9 cellular contexts compared by ENCODE assay signal in the genomic region with DNA sequence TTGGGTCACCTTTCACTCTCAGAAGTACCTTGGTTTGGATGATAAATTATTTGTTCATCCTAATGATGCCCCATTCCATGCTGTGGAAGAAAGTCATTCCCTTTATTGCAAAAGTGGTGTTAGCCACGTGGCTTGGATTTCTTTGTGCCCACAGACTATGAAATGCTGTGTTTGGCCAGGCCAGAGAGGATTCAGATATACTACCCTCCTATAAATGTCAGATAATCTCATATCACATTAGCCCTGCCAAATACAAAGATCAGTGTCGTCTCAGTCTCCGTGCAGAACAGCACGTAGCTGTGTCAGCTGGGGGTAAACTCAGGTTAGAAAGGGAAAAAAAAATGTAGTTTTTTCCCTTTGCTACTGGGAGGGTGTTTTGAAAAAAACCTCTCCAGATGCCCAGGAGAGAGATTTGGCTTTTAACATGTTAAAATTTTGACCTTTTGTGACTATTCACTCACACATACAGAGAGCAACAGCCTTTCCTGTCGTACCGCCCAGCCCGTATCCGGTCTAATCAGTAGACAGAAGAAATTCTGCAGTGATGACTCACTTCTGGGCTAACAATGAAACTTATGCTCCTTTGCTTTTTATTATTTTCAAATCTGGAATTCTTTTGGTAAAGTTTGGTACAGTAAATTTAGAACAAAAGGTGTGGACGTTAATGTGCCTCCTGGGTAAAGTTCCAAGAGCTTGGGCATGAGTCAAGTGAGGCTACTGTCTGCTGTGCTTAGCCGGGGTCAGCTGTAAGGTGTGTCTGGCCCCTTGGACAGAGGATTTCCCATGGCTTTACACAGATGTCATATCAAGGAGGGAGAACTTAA. TPM values are rescaled to one million over a fixed set of nuclear protein-coding genes. Genes with fewer than 3 reads are reported as not detected.
A peak's percentile ranks its signal among the peaks of the same experiment; 100 is the strongest.
DNase-seq lines count a peak whose midpoint lies in the region; ATAC-seq, FAIRE-seq and TF ChIP-seq lines count a peak whose summit lies in the region.
"Had no signal": no experiment of that assay in that cellular context is flagged by ENCODE, and none has a peak within 500 bp of the region (broad histone marks: within the 10 kb centered on the region; RNA-seq: fewer than 3 reads in every experiment).

No MANE protein-coding gene starts in this region.

- H3K36me3 ChIP-seq in body of pancreas (replicated peaks in 1 of 2; ENCODE audit: insufficient read depth in 1 of 2, low read depth in 2 of 2) (no peaks in the 10 kb centered on the region), kidney epithelial cell (ENCODE audit: control insufficient read depth, insufficient read depth, low read length) (no peaks in the 10 kb centered on the region), thyroid gland (no peaks in the 10 kb centered on the region), testis (ENCODE audit: low read depth, missing control alignments) (no peaks in the 10 kb centered on the region)

- 17 to 20% methylated on average over 10 of the region's 10 CpGs for WGBS in body of pancreas, 2 donors
- 54 to 57% methylated on average over 10 of the region's 10 CpGs for WGBS in thyroid gland, 2 donors
- WGBS in testis, 2 donors: 30 to 33% methylated on average over 10 of the region's 10 CpGs

- no peaks in the 10 kb centered on the region for H3K36me3 Mint-ChIP-seq in activated CD8-positive, alpha-beta memory T cell treated with anti-CD3 and anti-CD28 coated beads, Interleukin-2, amount 10 ng/mL, durations not matched to agents 7 days and 5 days
- H3K36me3 Mint-ChIP-seq in activated T-helper 1 cell treated with anti-CD3 and anti-CD28 coated beads, Interleukin-12 subunit alpha, Interleukin-12 subunit beta, Interleukin-2, Interleukin-4 antibody, amounts not matched to agents 30 ng/mL and 10 ng/mL and 1 ng/mL, durations not matched to agents 14 hours and 24 hours and 36 hours (ENCODE audit: low read depth): no peaks in the 10 kb centered on the region

- no peak for TF ChIP-seq POLR2A in body of pancreas (IDR thresholded peaks at IDR 0.05)
- TF ChIP-seq POLR2A in thyroid gland (IDR thresholded peaks at IDR 0.05): no peak
- no peak for TF ChIP-seq POLR2A in testis (IDR thresholded peaks at IDR 0.05)

- H3K9me3 ChIP-seq in body of pancreas: no peaks in the 10 kb centered on the region
- no peaks in the 10 kb centered on the region for H3K9me3 ChIP-seq in thyroid gland
- H3K9me3 ChIP-seq in testis: no peaks in the 10 kb centered on the region

- peak overlapping the region; percentile 10 to 74 (median 35) for H3K27ac ChIP-seq in body of pancreas
- H3K27ac ChIP-seq in thyroid gland: peak overlapping the region in 1 of 3 donors; percentile 6
- no peak overlapping the region for H3K27ac ChIP-seq in testis

- peak; percentile 55 for FAIRE-seq in HTR-8/SVneo (lab: Jason Lieb, UNC)

- H3K4me3 ChIP-seq in body of pancreas (no peak overlapping the region), kidney epithelial cell (ENCODE audit: low read depth, low read length) (no peak overlapping the region), thyroid gland (replicated peaks in 1 of 3) (no peak overlapping the region), testis (no peak overlapping the region)

- no peak for DNase-seq in activated CD8-positive, alpha-beta memory T cell treated with anti-CD3 and anti-CD28 coated beads, Interleukin-2, amount 10 ng/mL, durations not matched to agents 7 days and 5 days
- DNase-seq in activated CD8-positive, alpha-beta memory T cell treated with anti-CD3 and anti-CD28 coated beads, Interleukin-2, amount 50 U/mL, for 48 hours: no peak
- DNase-seq in HTR-8/SVneo (ENCODE audit: insufficient read length, low spot score) (peak; percentile 54), body of pancreas (peak; percentile 25 to 50 (median 48)), kidney epithelial cell (ENCODE audit: low read depth) (peak; percentile 79), thyroid gland (peak; percentile 20 to 35), testis (no peak)
- DNase-seq in activated T-helper 1 cell treated with anti-CD3 and anti-CD28 coated beads, Interleukin-12 subunit alpha, Interleukin-12 subunit beta, Interleukin-2, Interleukin-4 antibody, amounts not matched to agents 30 ng/mL and 10 ng/mL and 1 ng/mL, durations not matched to agents 14 hours and 24 hours and 36 hours (ENCODE audit: low spot score): no peak
- DNase-seq: DND-41 had no signal

- H3K4me1 ChIP-seq in body of pancreas (peaks cover 5% of the 10 kb centered on the region), thyroid gland (no peaks in the 10 kb centered on the region), testis (no peaks in the 10 kb centered on the region)

- peaks cover 6% of the 10 kb centered on the region for H3K27me3 Mint-ChIP-seq in activated CD8-positive, alpha-beta memory T cell treated with anti-CD3 and anti-CD28 coated beads, Interleukin-2, amount 10 ng/mL, durations not matched to agents 7 days and 5 days
- H3K27me3 Mint-ChIP-seq in activated T-helper 1 cell treated with anti-CD3 and anti-CD28 coated beads, Interleukin-12 subunit alpha, Interleukin-12 subunit beta, Interleukin-2, Interleukin-4 antibody, amounts not matched to agents 30 ng/mL and 10 ng/mL and 1 ng/mL, durations not matched to agents 14 hours and 24 hours and 36 hours (ENCODE audit: insufficient read depth): no peaks in the 10 kb centered on the region

- no peak overlapping the region for H3K27ac Mint-ChIP-seq in activated CD8-positive, alpha-beta memory T cell treated with anti-CD3 and anti-CD28 coated beads, Interleukin-2, amount 10 ng/mL, durations not matched to agents 7 days and 5 days
- H3K27ac Mint-ChIP-seq in activated T-helper 1 cell treated with anti-CD3 and anti-CD28 coated beads, Interleukin-12 subunit alpha, Interleukin-12 subunit beta, Interleukin-2, Interleukin-4 antibody, amounts not matched to agents 30 ng/mL and 10 ng/mL and 1 ng/mL, durations not matched to agents 14 hours and 24 hours and 36 hours: no peak overlapping the region

- TF ChIP-seq CTCF in body of pancreas (IDR thresholded peaks at IDR 0.05) (no peak), kidney epithelial cell (IDR thresholded peaks at IDR 0.05; ENCODE audit: insufficient read depth, low read length, poor library complexity, severe bottlenecking) (no peak), thyroid gland (IDR thresholded peaks at IDR 0.05) (no peak), testis (IDR thresholded peaks at IDR 0.05) (no peak)

- ATAC-seq in activated CD8-positive, alpha-beta memory T cell treated with anti-CD3 and anti-CD28 coated beads, Interleukin-2, amount 10 ng/mL, durations not matched to agents 7 days and 5 days: peak; percentile 49
- peak; percentile 92 for ATAC-seq in body of pancreas

- H3K27me3 ChIP-seq in body of pancreas: no peaks in the 10 kb centered on the region
- H3K27me3 ChIP-seq in kidney epithelial cell (ENCODE audit: control insufficient read depth, insufficient read depth, low read length): no peaks in the 10 kb centered on the region
- no peaks in the 10 kb centered on the region for H3K27me3 ChIP-seq in thyroid gland
- H3K27me3 ChIP-seq in testis: no peaks in the 10 kb centered on the region

- H3K4me3 Mint-ChIP-seq in activated CD8-positive, alpha-beta memory T cell treated with anti-CD3 and anti-CD28 coated beads, Interleukin-2, amount 10 ng/mL, durations not matched to agents 7 days and 5 days: no peak overlapping the region
- no peak overlapping the region for H3K4me3 Mint-ChIP-seq in activated T-helper 1 cell treated with anti-CD3 and anti-CD28 coated beads, Interleukin-12 subunit alpha, Interleukin-12 subunit beta, Interleukin-2, Interleukin-4 antibody, amounts not matched to agents 30 ng/mL and 10 ng/mL and 1 ng/mL, durations not matched to agents 14 hours and 24 hours and 36 hours

- H3K9me3 Mint-ChIP-seq in activated CD8-positive, alpha-beta memory T cell treated with anti-CD3 and anti-CD28 coated beads, Interleukin-2, amount 10 ng/mL, durations not matched to agents 7 days and 5 days (ENCODE audit: low read depth): no peaks in the 10 kb centered on the region
- no peaks in the 10 kb centered on the region for H3K9me3 Mint-ChIP-seq in activated T-helper 1 cell treated with anti-CD3 and anti-CD28 coated beads, Interleukin-12 subunit alpha, Interleukin-12 subunit beta, Interleukin-2, Interleukin-4 antibody, amounts not matched to agents 30 ng/mL and 10 ng/mL and 1 ng/mL, durations not matched to agents 14 hours and 24 hours and 36 hours

- H3K4me1 Mint-ChIP-seq in activated CD8-positive, alpha-beta memory T cell treated with anti-CD3 and anti-CD28 coated beads, Interleukin-2, amount 10 ng/mL, durations not matched to agents 7 days and 5 days: no peaks in the 10 kb centered on the region
- H3K4me1 Mint-ChIP-seq in activated T-helper 1 cell treated with anti-CD3 and anti-CD28 coated beads, Interleukin-12 subunit alpha, Interleukin-12 subunit beta, Interleukin-2, Interleukin-4 antibody, amounts not matched to agents 30 ng/mL and 10 ng/mL and 1 ng/mL, durations not matched to agents 14 hours and 24 hours and 36 hours (ENCODE audit: low read depth): peaks cover 5% of the 10 kb centered on the region

- intact Hi-C loops in body of pancreas (cut with DNase I): no loop called here
- intact Hi-C loops in thyroid gland (cut with DNase I): no loop called here
- intact Hi-C loops in testis (cut with DNase I; ENCODE audit: low total_unique reads): no loop called here
- intact Hi-C loops in activated T-helper 1 cell treated with anti-CD3 and anti-CD28 coated beads, Interleukin-12 subunit alpha, Interleukin-12 subunit beta, Interleukin-2, Interleukin-4 antibody, amounts not matched to agents 30 ng/mL and 10 ng/mL and 1 ng/mL, durations not matched to agents 14 hours and 24 hours and 36 hours (cut with micrococcal nuclease): no loop called here

- CTCF ChIA-PET in activated CD8-positive, alpha-beta memory T cell treated with anti-CD3 and anti-CD28 coated beads, Interleukin-2, amount 10 ng/mL, durations not matched to agents 7 days and 5 days (lab: Charles Lee): no interaction called here

RNA-seq across cellular contexts. Expression of a gene that starts 8.5 kb away (rescaled TPM):
- total RNA-seq in activated CD8-positive, alpha-beta memory T cell treated with anti-CD3 and anti-CD28 coated beads, Interleukin-2, amount 10 ng/mL, durations not matched to agents 7 days and 5 days: not detected
- total RNA-seq in body of pancreas: 1 to 10 TPM; 4.9 to 9.9 TPM
- 4.5 and 4.7 TPM in 2 replicates for total RNA-seq in kidney epithelial cell
- 10 to 100 TPM; 24.4 to 75.3 (median 36.2) TPM for total RNA-seq in thyroid gland
- total RNA-seq in testis: 10 to 100 TPM in 1 of 2 donors, 1 to 10 TPM in 1; 7.2 to 10.9 TPM
- 5.3 TPM for polyA plus RNA-seq in testis (ENCODE audit: insufficient read depth, low read depth, low replicate concordance)
- not detected in 2 replicates for total RNA-seq in activated T-helper 1 cell treated with anti-CD3 and anti-CD28 coated beads, Interleukin-12 subunit alpha, Interleukin-12 subunit beta, Interleukin-2, Interleukin-4 antibody, amounts not matched to agents 30 ng/mL and 10 ng/mL and 1 ng/mL, durations not matched to agents 14 hours and 24 hours and 36 hours

Comparison
In these comparisons a context has a peak if more than half of its experiments do, and no peak if none do; other contexts are left out.
1. DNase-seq: peak in HTR-8/SVneo (single experiment), body of pancreas (4 of 4), kidney epithelial cell (single experiment) and thyroid gland (2 of 2); none in activated CD8-positive, alpha-beta memory T cell treated with anti-CD3 and anti-CD28 coated beads, Interleukin-2, amount 10 ng/mL, durations not matched to agents 7 days and 5 days (single experiment), activated CD8-positive, alpha-beta memory T cell treated with anti-CD3 and anti-CD28 coated beads, Interleukin-2, amount 50 U/mL, for 48 hours (single experiment), testis (single experiment) and activated T-helper 1 cell treated with anti-CD3 and anti-CD28 coated beads, Interleukin-12 subunit alpha, Interleukin-12 subunit beta, Interleukin-2, Interleukin-4 antibody, amounts not matched to agents 30 ng/mL and 10 ng/mL and 1 ng/mL, durations not matched to agents 14 hours and 24 hours and 36 hours (single experiment).
2. H3K27ac ChIP-seq: peak in body of pancreas (4 of 4); none in testis (0 of 2).